Comparison of ENCODE assay signal across 11 cellular contexts in genomic region chr11:119666061-119666460, GRCh38.
DNase-seq lines count a peak whose midpoint lies in the region; ATAC-seq, FAIRE-seq and TF ChIP-seq lines count a peak whose summit lies in the region.
"Had no signal": no experiment of that assay in that cellular context is flagged by ENCODE, and none has a peak within 500 bp of the region (broad histone marks: within the 10 kb centered on the region; RNA-seq: fewer than 3 reads in every experiment).

No MANE protein-coding gene starts in this region.

- H3K27ac ChIP-seq in SK-N-SH (ENCODE audit: low read depth in 2 of 2, low read length in 1 of 2), result no peak overlapping the region; a peak in 1 of 4 replicates
- no peak overlapping the region for H3K27ac ChIP-seq in GM12878 (ENCODE audit: control insufficient read depth, insufficient read depth)
- H3K27ac ChIP-seq: 22Rv1, BLaER1 had no signal

- FAIRE-seq in GM12878 (lab: Jason Lieb, UNC), result no peak

- peak overlapping the region; percentile 38 for H3K27ac Mint-ChIP-seq in stimulated activated effector memory CD8-positive, alpha-beta T cell treated with anti-CD3 and anti-CD28 coated beads, Interleukin-12 subunit alpha, Interleukin-12 subunit beta, amount 100 ng/mL, for 72 hours

- H3K4me3 Mint-ChIP-seq in stimulated activated effector memory CD8-positive, alpha-beta T cell treated with anti-CD3 and anti-CD28 coated beads, Interleukin-12 subunit alpha, Interleukin-12 subunit beta, amount 100 ng/mL, for 72 hours, result no peak overlapping the region

- no peaks in the 10 kb centered on the region for H3K9me2 ChIP-seq in SK-N-SH

- WGBS in SK-N-SH (ENCODE audit: low lambda C conversion rate), result 85% methylated on average over 9 of the region's 10 CpGs
- 72% methylated on average over 10 of the region's 10 CpGs for WGBS in GM12878 (ENCODE audit: insufficient coverage, insufficient replicate concordance, low lambda C conversion rate, missing lambda C conversion rate)

- H3K4me3 ChIP-seq in SK-N-SH (ENCODE audit: low read depth in 2 of 2, low read length in 1 of 2), result no peak overlapping the region; a peak in 1 of 4 replicates
- H3K4me3 ChIP-seq in GM12878, result no peak overlapping the region
- H3K4me3 ChIP-seq: BLaER1 had no signal

- in situ Hi-C loops in GM12878 (cut with MboI), result no loop called here

- RAD21 ChIA-PET in GM12878 (lab: Charles Lee; ENCODE audit: unreplicated experiment), result interaction anchor here (1.1 to 3.4 kb wide), 2 partner anchors 63 to 442 kb away, joined by 4 to 16 read pairs; partner anchors contain the start of gene NECTIN1

- H3F3A ChIP-seq in SK-N-SH (replicated peaks; ENCODE audit: insufficient read depth), result no peaks in the 10 kb centered on the region

- no peak overlapping the region for H3K9ac ChIP-seq in SK-N-SH
- no peak overlapping the region for H3K9ac ChIP-seq in GM12878 (ENCODE audit: control insufficient read depth, insufficient read depth, low read length)
- H3K9ac ChIP-seq: BLaER1 had no signal

- DNase-seq in SK-N-SH, result no peak
- no peak for DNase-seq in GM12878 (ENCODE audit: low read depth, low spot score)
- DNase-seq in stimulated activated effector memory CD8-positive, alpha-beta T cell treated with anti-CD3 and anti-CD28 coated beads, Interleukin-12 subunit alpha, Interleukin-12 subunit beta, amount 100 ng/mL, for 72 hours (ENCODE audit: low spot score in 2 of 2), result no peak
- DNase-seq in NCI-H774 (lab: John Stamatoyannopoulos, UW), result no peak
- no peak for DNase-seq in activated CD4-positive, alpha-beta T cell treated with anti-CD3 and anti-CD28 coated beads for 48 hours
- no peak for DNase-seq in activated gamma-delta T cell (lab: John Stamatoyannopoulos, UW)
- DNase-seq: NCI-H1694 treated with DMSO at 0.1 percent for 48 hours had no signal

- TF ChIP-seq POLR2A in GM12878 (IDR thresholded peaks at IDR 0.05; ENCODE audit: low read depth, low read length), result no peak

- H4K20me1 ChIP-seq in SK-N-SH (ENCODE audit: insufficient read depth) (no peaks in the 10 kb centered on the region), GM12878 (ENCODE audit: control insufficient read depth, insufficient read depth) (no peaks in the 10 kb centered on the region)

- CTCF ChIA-PET in SK-N-SH (lab: Yijun Ruan, JAX), result interaction anchor here (1.0 to 7.9 kb wide), 12 partner anchors 9 to 445 kb away, joined by 3 to 76 read pairs (median 5); partner anchors contain the start of gene NECTIN1
- CTCF ChIA-PET in GM12878 (lab: Yijun Ruan, JAX), result interaction anchor here (1.0 to 5.3 kb wide), 3 partner anchors 63 to 442 kb away, joined by 3 to 27 read pairs (median 7); partner anchors contain the start of gene NECTIN1

- TF ChIP-seq RAD21 in SK-N-SH (IDR thresholded peaks at IDR 0.05; ENCODE audit: low read length) (no peak), GM12878 (IDR thresholded peaks at IDR 0.05; ENCODE audit: insufficient read depth, low read depth, low read length) (no peak)

- intact Hi-C loops in GM12878 (cut with micrococcal nuclease; ENCODE audit: unreplicated experiment), result loop anchor here (1.0 to 5.0 kb wide), 5 partner anchors 63 to 566 kb away; partner anchors contain the start of gene NECTIN1

- H3K4me1 Mint-ChIP-seq in stimulated activated effector memory CD8-positive, alpha-beta T cell treated with anti-CD3 and anti-CD28 coated beads, Interleukin-12 subunit alpha, Interleukin-12 subunit beta, amount 100 ng/mL, for 72 hours, result no peaks in the 10 kb centered on the region

- H3K79me2 ChIP-seq in SK-N-SH (ENCODE audit: insufficient read depth) (no peaks in the 10 kb centered on the region), GM12878 (ENCODE audit: control insufficient read depth, insufficient read depth, low read length) (no peaks in the 10 kb centered on the region)

- no peaks in the 10 kb centered on the region for H3K9me3 Mint-ChIP-seq in stimulated activated effector memory CD8-positive, alpha-beta T cell treated with anti-CD3 and anti-CD28 coated beads, Interleukin-12 subunit alpha, Interleukin-12 subunit beta, amount 100 ng/mL, for 72 hours

- ATAC-seq in SK-N-SH treated with all-trans-retinoic acid at 6 μM for 48 hours (peak; percentile 5; the same call in 1 of the 3 replicates), GM12878 (no peak; the same call in 2 of the 3 replicates), esophagus mucosa (peak; percentile 57)
- no peak for ATAC-seq in stimulated activated effector memory CD8-positive, alpha-beta T cell treated with anti-CD3 and anti-CD28 coated beads, Interleukin-12 subunit alpha, Interleukin-12 subunit beta, amount 100 ng/mL, for 72 hours

- H3K4me1 ChIP-seq in SK-N-SH (ENCODE audit: control insufficient read depth in 1 of 2, insufficient read depth in 2 of 2, low read depth in 1 of 2, low read length in 1 of 2) (peaks cover 0 to 10% of the 10 kb centered on the region in 2 experiments; a peak in 1 of 4 replicates), GM12878 (ENCODE audit: control insufficient read depth, insufficient read depth, low read length) (no peaks in the 10 kb centered on the region)

- H3K4me2 ChIP-seq in SK-N-SH (no peak overlapping the region), GM12878 (ENCODE audit: control insufficient read depth, insufficient read depth) (no peak overlapping the region)
- H3K4me2 ChIP-seq: BLaER1 had no signal

- H2AFZ ChIP-seq in SK-N-SH (ENCODE audit: low read depth) (no peak overlapping the region), GM12878 (ENCODE audit: control insufficient read depth, low read depth, low read length) (no peak overlapping the region)

- H3K36me3 ChIP-seq in SK-N-SH (replicated peaks in 1 of 2; ENCODE audit: control insufficient read depth in 1 of 2, insufficient read depth in 2 of 2, low read length in 1 of 2), result no peaks in the 10 kb centered on the region
- peaks cover 0 to 2% of the 10 kb centered on the region in 2 experiments; a peak in 2 of 4 replicates for H3K36me3 ChIP-seq in GM12878 (ENCODE audit: control insufficient read depth in 2 of 2, insufficient read depth in 2 of 2, low read length in 1 of 2)

- no peaks in the 10 kb centered on the region for H3K36me3 Mint-ChIP-seq in stimulated activated effector memory CD8-positive, alpha-beta T cell treated with anti-CD3 and anti-CD28 coated beads, Interleukin-12 subunit alpha, Interleukin-12 subunit beta, amount 100 ng/mL, for 72 hours

- SMC1A ChIA-PET in GM12878 (lab: Charles Lee; ENCODE audit: uncharacterized antibody, unreplicated experiment), result interaction anchor here (0.9 to 1.1 kb wide), 2 partner anchors 64 to 443 kb away, joined by 3 to 4 read pairs; no protein-coding TSS in a partner anchor

- POLR2A ChIA-PET in SK-N-SH (lab: Yijun Ruan, JAX), result no interaction called here
- POLR2A ChIA-PET in GM12878 (lab: Charles Lee), result no interaction called here

- no peaks in the 10 kb centered on the region for H3K27me3 ChIP-seq in SK-N-SH (ENCODE audit: insufficient read depth)
- no peaks in the 10 kb centered on the region for H3K27me3 ChIP-seq in GM12878 (replicated peaks in 1 of 2; ENCODE audit: control insufficient read depth in 2 of 2, insufficient read depth in 2 of 2, low read length in 1 of 2)
- H3K27me3 ChIP-seq: BLaER1 had no signal

- TF ChIP-seq CTCF in SK-N-SH (IDR thresholded peaks at IDR 0.05) (no peak), GM12878 (IDR thresholded peaks at IDR 0.05 in 2 of 3, conservative IDR thresholded peaks at IDR 0.05 in 1 of 3; ENCODE audit: control insufficient read depth in 2 of 3, extremely low read depth in 1 of 3, insufficient read depth in 1 of 3, low read depth in 3 of 3, low read length in 3 of 3) (no peak)

- BruUV-seq in GM12878 (replicated peaks; lab: Mats Ljungman, UMichigan), result no TSS peak

- TF ChIP-seq EP300 in SK-N-SH (IDR thresholded peaks at IDR 0.05; ENCODE audit: borderline replicate concordance in 1 of 2, low read depth in 1 of 2, low read length in 1 of 2) (no peak), GM12878 (IDR thresholded peaks at IDR 0.05; ENCODE audit: borderline replicate concordance in 1 of 2, control insufficient read depth in 1 of 2, low read depth in 2 of 2, low read length in 2 of 2) (no peak)

- H3K9me3 ChIP-seq in SK-N-SH (no peaks in the 10 kb centered on the region), GM12878 (replicated peaks; ENCODE audit: control insufficient read depth, insufficient read depth, low read length) (no peaks in the 10 kb centered on the region)
- H3K9me3 ChIP-seq: BLaER1 had no signal

TF ChIP-seq in SK-N-SH treated with all-trans-retinoic acid at 6 μM for 48 hours, 23 proteins besides CTCF, POLR2A, EP300 and RAD21 (continues in another document):
- no peak for TF ChIP-seq TOX (CRISPR knock-in tag; IDR thresholded peaks at IDR 0.05; ENCODE audit: borderline replicate concordance)
- no peak for TF ChIP-seq TCF4 (CRISPR knock-in tag; IDR thresholded peaks at IDR 0.05; ENCODE audit: borderline replicate concordance)
- no peak for TF ChIP-seq ZFP30 (CRISPR knock-in tag; IDR thresholded peaks at IDR 0.05)
- no peak for TF ChIP-seq ARNTL (CRISPR knock-in tag; IDR thresholded peaks at IDR 0.05; ENCODE audit: borderline replicate concordance, low read depth)

TF ChIP-seq in SK-N-SH, 30 proteins besides CTCF, POLR2A, EP300 and RAD21:
- TF ChIP-seq, protein P1, sequence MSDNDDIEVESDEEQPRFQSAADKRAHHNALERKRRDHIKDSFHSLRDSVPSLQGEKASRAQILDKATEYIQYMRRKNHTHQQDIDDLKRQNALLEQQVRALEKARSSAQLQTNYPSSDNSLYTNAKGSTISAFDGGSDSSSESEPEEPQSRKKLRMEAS (IDR thresholded peaks at IDR 0.05; ENCODE audit: low read depth), result no peak
- TF ChIP-seq GABPA (IDR thresholded peaks at IDR 0.05; ENCODE audit: low read depth) (no peak), NFIC (IDR thresholded peaks at IDR 0.05; ENCODE audit: borderline replicate concordance) (no peak), NRF1 (IDR thresholded peaks at IDR 0.05; ENCODE audit: low read depth, low read length) (no peak), YY1 (IDR thresholded peaks at IDR 0.05; ENCODE audit: low read depth) (no peak)
TF ChIP-seq in SK-N-SH: peak in this region for 0.

TF ChIP-seq in GM12878, 131 proteins besides CTCF, POLR2A, EP300 and RAD21 (continues in another document):
- no peak for TF ChIP-seq RBBP5 (conservative IDR thresholded peaks at IDR 0.05)
- TF ChIP-seq HDGF (IDR thresholded peaks at IDR 0.05), result 0 out of 2 replicates have a peak, but pooled peaks have one; percentile 14
- TF ChIP-seq MYC (IDR thresholded peaks at IDR 0.05; ENCODE audit: insufficient read depth, insufficient read length, insufficient replicate concordance, low read length, severe bottlenecking), result no peak
- no peak for TF ChIP-seq RFX5 (IDR thresholded peaks at IDR 0.05; ENCODE audit: low read depth, low read length)

Comparison
In these comparisons a context has a peak if more than half of its experiments do, and no peak if none do; other contexts are left out.
1. ATAC-seq: peak in SK-N-SH treated with all-trans-retinoic acid at 6 μM for 48 hours (single experiment) and esophagus mucosa (single experiment); none in GM12878 (single experiment) and stimulated activated effector memory CD8-positive, alpha-beta T cell treated with anti-CD3 and anti-CD28 coated beads, Interleukin-12 subunit alpha, Interleukin-12 subunit beta, amount 100 ng/mL, for 72 hours (single experiment).